Comparison of ENCODE assay signal across 21 cellular contexts in the genomic region with DNA sequence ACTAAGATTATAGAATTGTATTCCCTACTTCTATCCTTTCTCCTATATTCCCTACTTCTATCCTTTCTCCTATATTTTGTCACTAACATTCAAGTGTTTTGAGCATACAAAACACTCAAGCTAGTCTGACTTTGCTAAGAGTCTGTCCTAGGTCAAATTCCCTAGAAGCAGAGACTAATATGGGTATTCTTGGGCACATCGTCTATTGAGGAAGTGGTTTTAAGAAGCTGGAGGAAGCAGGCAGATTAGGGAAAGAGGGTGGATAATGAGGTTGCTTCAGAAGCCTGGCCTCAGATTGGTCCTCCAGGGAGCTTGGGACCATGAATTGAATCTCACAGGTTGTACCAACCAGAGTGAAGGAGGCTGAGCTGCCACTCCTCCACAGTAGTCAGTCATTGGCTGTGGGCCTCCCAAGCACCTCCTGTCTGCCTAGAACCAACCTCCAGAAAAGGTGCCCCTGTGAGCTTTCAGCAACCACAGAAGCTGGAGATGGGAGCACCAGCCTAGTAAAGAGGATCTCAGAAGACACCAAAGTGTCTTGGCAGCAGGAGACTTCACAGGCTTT.
"Had no signal": no experiment of that assay in that cellular context is flagged by ENCODE, and none has a peak within 500 bp of the region (broad histone marks: within the 10 kb centered on the region; RNA-seq: fewer than 3 reads in every experiment).

No MANE protein-coding gene starts in this region.

- H3K36me3 Mint-ChIP-seq: activated naive CD4-positive, alpha-beta T cell treated with anti-CD3 and anti-CD28 coated beads, Interleukin-2, amount 10 ng/mL, durations not matched to agents 7 days and 5 days; activated naive CD8-positive, alpha-beta T cell treated with anti-CD3 and anti-CD28 coated beads for 36 hours; T-cell had no signal

- H3K27ac Mint-ChIP-seq: activated CD4-positive, alpha-beta memory T cell treated with anti-CD3 and anti-CD28 coated beads, Interleukin-2, amount 10 ng/mL, durations not matched to agents 7 days and 5 days; activated CD4-positive, alpha-beta T cell treated with anti-CD3 and anti-CD28 coated beads for 36 hours; activated naive CD4-positive, alpha-beta T cell treated with anti-CD3 and anti-CD28 coated beads, Interleukin-2, amount 10 ng/mL, durations not matched to agents 7 days and 5 days; activated naive CD8-positive, alpha-beta T cell treated with anti-CD3 and anti-CD28 coated beads for 36 hours; activated T-cell treated with anti-CD3 and anti-CD28 coated beads, Interleukin-2, amount 50 U/mL, for 72 hours; activated T-helper 2 cell treated with anti-CD3 and anti-CD28 coated beads, Interferon-gamma antibody, Interleukin-2, Interleukin-4, amounts not matched to agents 10 μg/mL and 5 μg/mL and 100 μg/mL, durations not matched to agents 14 hours and 24 hours and 36 hours; T-cell had no signal

- DNase-seq: activated CD4-positive, alpha-beta memory T cell treated with anti-CD3 and anti-CD28 coated beads, Interleukin-2, amount 10 ng/mL, durations not matched to agents 7 days and 5 days; activated CD4-positive, alpha-beta T cell treated with anti-CD3 and anti-CD28 coated beads for 36 hours; activated CD4-positive, alpha-beta T cell treated with anti-CD3 and anti-CD28 coated beads, Interleukin-2, amount 50 U/mL, for 1 hour; activated gamma-delta T cell treated with Interleukin-2 at 50 U/mL for 16 hours; activated naive CD4-positive, alpha-beta T cell treated with anti-CD3 and anti-CD28 coated beads, Interleukin-2, amount 10 ng/mL, durations not matched to agents 7 days and 5 days; activated naive CD8-positive, alpha-beta T cell treated with anti-CD3 and anti-CD28 coated beads for 36 hours; activated T-cell treated with anti-CD3 and anti-CD28 coated beads for 4 hours; activated T-cell treated with anti-CD3 and anti-CD28 coated beads, Interleukin-2, amount 50 U/mL, for 72 hours; brain microvascular endothelial cell; colonic mucosa; NCI-H1048; NCI-H146; NCI-H187 treated with DMSO at 0.1 percent for 48 hours; NCI-H2227 treated with DMSO at 0.1 percent for 48 hours; NCI-H526 treated with DMSO at 0.1 percent for 48 hours; PC-3; SIG-M5; T-cell; T-helper 2 cell; T1000 had no signal

- H3K9me3 Mint-ChIP-seq: activated CD4-positive, alpha-beta memory T cell treated with anti-CD3 and anti-CD28 coated beads, Interleukin-2, amount 10 ng/mL, durations not matched to agents 7 days and 5 days; activated naive CD4-positive, alpha-beta T cell treated with anti-CD3 and anti-CD28 coated beads, Interleukin-2, amount 10 ng/mL, durations not matched to agents 7 days and 5 days; activated naive CD8-positive, alpha-beta T cell treated with anti-CD3 and anti-CD28 coated beads for 36 hours; activated T-cell treated with anti-CD3 and anti-CD28 coated beads, Interleukin-2, amount 50 U/mL, for 72 hours; activated T-helper 2 cell treated with anti-CD3 and anti-CD28 coated beads, Interferon-gamma antibody, Interleukin-2, Interleukin-4, amounts not matched to agents 10 μg/mL and 5 μg/mL and 100 μg/mL, durations not matched to agents 14 hours and 24 hours and 36 hours; T-cell had no signal

- H3K4me3 Mint-ChIP-seq: activated CD4-positive, alpha-beta memory T cell treated with anti-CD3 and anti-CD28 coated beads, Interleukin-2, amount 10 ng/mL, durations not matched to agents 7 days and 5 days; activated CD4-positive, alpha-beta T cell treated with anti-CD3 and anti-CD28 coated beads for 36 hours; activated naive CD4-positive, alpha-beta T cell treated with anti-CD3 and anti-CD28 coated beads, Interleukin-2, amount 10 ng/mL, durations not matched to agents 7 days and 5 days; activated naive CD8-positive, alpha-beta T cell treated with anti-CD3 and anti-CD28 coated beads for 36 hours; activated T-cell treated with anti-CD3 and anti-CD28 coated beads, Interleukin-2, amount 50 U/mL, for 72 hours; T-cell had no signal

- H3K27me3 Mint-ChIP-seq: activated CD4-positive, alpha-beta memory T cell treated with anti-CD3 and anti-CD28 coated beads, Interleukin-2, amount 10 ng/mL, durations not matched to agents 7 days and 5 days; activated CD4-positive, alpha-beta T cell treated with anti-CD3 and anti-CD28 coated beads for 36 hours; activated naive CD4-positive, alpha-beta T cell treated with anti-CD3 and anti-CD28 coated beads, Interleukin-2, amount 10 ng/mL, durations not matched to agents 7 days and 5 days; activated naive CD8-positive, alpha-beta T cell treated with anti-CD3 and anti-CD28 coated beads for 36 hours had no signal

- H3K4me1 Mint-ChIP-seq: activated CD4-positive, alpha-beta memory T cell treated with anti-CD3 and anti-CD28 coated beads, Interleukin-2, amount 10 ng/mL, durations not matched to agents 7 days and 5 days; activated CD4-positive, alpha-beta T cell treated with anti-CD3 and anti-CD28 coated beads for 36 hours; activated naive CD4-positive, alpha-beta T cell treated with anti-CD3 and anti-CD28 coated beads, Interleukin-2, amount 10 ng/mL, durations not matched to agents 7 days and 5 days; activated naive CD8-positive, alpha-beta T cell treated with anti-CD3 and anti-CD28 coated beads for 36 hours; T-cell had no signal

- ATAC-seq: activated CD4-positive, alpha-beta T cell treated with anti-CD3 and anti-CD28 coated beads for 36 hours; activated T-cell treated with anti-CD3 and anti-CD28 coated beads, Interleukin-2, amount 50 U/mL, for 72 hours; PC-3; T-cell had no signal
